Comparison of ENCODE assay signal across 18 cellular contexts in genomic region chr6:14512246-14512645, GRCh38.
DNase-seq lines count a peak whose midpoint lies in the region; TF ChIP-seq lines count a peak whose summit lies in the region.
"Had no signal": no experiment of that assay in that cellular context is flagged by ENCODE, and none has a peak within 500 bp of the region (broad histone marks: within the 10 kb centered on the region; RNA-seq: fewer than 3 reads in every experiment).

No MANE protein-coding gene starts in this region.

- DNase-seq in AG04450 (ENCODE audit: low read depth, low spot score) (no peak), kidney tubule cell (ENCODE audit: low spot score) (peak; percentile 52), renal cortical epithelial cell (ENCODE audit: low read depth) (peak; percentile 56), HCEC 1CT (no peak), spleen (no peak), NOMO-1 treated with DMSO at 0.1 percent for 48 hours (lab: John Stamatoyannopoulos, UW; ENCODE audit: unreplicated experiment) (no peak)
- DNase-seq: 8988T; ACHN; Caco-2; CD4-positive, CD25-positive, alpha-beta regulatory T cell; CD8-positive, alpha-beta T cell; DMS153; DND-41; GOT3 had no signal

- H3K9me3 ChIP-seq in AG04450 (ENCODE audit: control insufficient read depth, insufficient read depth, low read length) = no peaks in the 10 kb centered on the region
- H3K9me3 ChIP-seq in Loucy (ENCODE audit: insufficient read depth, low read depth, low read length) = no peaks in the 10 kb centered on the region
- no peaks in the 10 kb centered on the region for H3K9me3 ChIP-seq in spleen
- H3K9me3 ChIP-seq: A549, Caco-2, HAP-1 had no signal

- H3K27ac ChIP-seq in AG04450 (ENCODE audit: low read depth, low read length) (peak overlapping the region; percentile 1), spleen (no peak overlapping the region)
- H3K27ac ChIP-seq: A549, C4-2B had no signal

- TF ChIP-seq POLR2A in spleen (IDR thresholded peaks at IDR 0.05) = no peak

- H3K9me2 ChIP-seq in Loucy (replicated peaks; ENCODE audit: low read depth, low read length) = no peaks in the 10 kb centered on the region

- no peaks in the 10 kb centered on the region for H3K36me3 ChIP-seq in Loucy (ENCODE audit: insufficient read depth, low read length)
- H3K36me3 ChIP-seq in spleen = no peaks in the 10 kb centered on the region
- H3K36me3 ChIP-seq: HAP-1 had no signal

- POLR2A ChIA-PET in AG04450 (lab: Yijun Ruan, JAX) = interaction anchor here (0.6 kb wide), 1 partner anchor 259 kb away, joined by 4 read pairs; no protein-coding TSS in a partner anchor

- H3K9ac ChIP-seq in Loucy (ENCODE audit: low read depth, low read length, poor library complexity, severe bottlenecking) = peak overlapping the region; percentile 3

- intact Hi-C loops in spleen (cut with DNase I; ENCODE audit: low total_unique reads) = no loop called here

- CTCF ChIA-PET in AG04450 (lab: Charles Lee) = no interaction called here

- no peaks in the 10 kb centered on the region for H3K27me3 ChIP-seq in AG04450 (ENCODE audit: control insufficient read depth, insufficient read depth, low read length)
- no peaks in the 10 kb centered on the region for H3K27me3 ChIP-seq in Loucy (ENCODE audit: insufficient read depth, low read length, poor library complexity, severe bottlenecking)
- no peaks in the 10 kb centered on the region for H3K27me3 ChIP-seq in spleen (replicated peaks in 1 of 7)

- H4K20me1 ChIP-seq in Loucy (ENCODE audit: insufficient read depth, low read length, poor library complexity, severe bottlenecking) = no peaks in the 10 kb centered on the region

- no peaks in the 10 kb centered on the region for H3F3A ChIP-seq in Loucy (ENCODE audit: low read depth)

- TF ChIP-seq CTCF in AG04450 (IDR thresholded peaks at IDR 0.05; ENCODE audit: low read depth, low read length) = no peak
- no peak for TF ChIP-seq CTCF in Loucy (conservative IDR thresholded peaks at IDR 0.05; ENCODE audit: low read length)
- no peak for TF ChIP-seq CTCF in spleen (IDR thresholded peaks at IDR 0.05 in 8 of 11, conservative IDR thresholded peaks at IDR 0.05 in 3 of 11)

- H3K4me3 ChIP-seq in AG04450 (ENCODE audit: low read depth, low read length) (no peak overlapping the region), Loucy (ENCODE audit: low read length, poor library complexity, severe bottlenecking) (no peak overlapping the region), spleen (no peak overlapping the region)
- H3K4me3 ChIP-seq: A549, HAP-1 had no signal

- H2AFZ ChIP-seq in Loucy (ENCODE audit: low read length) = no peak overlapping the region

- no peaks in the 10 kb centered on the region for H3K79me2 ChIP-seq in Loucy (ENCODE audit: insufficient read depth, low read length)

- no peak overlapping the region for H3K4me2 ChIP-seq in Loucy (ENCODE audit: low read depth, low read length, poor library complexity, severe bottlenecking)
- H3K4me2 ChIP-seq: A549 had no signal

- H3K4me1 ChIP-seq in Loucy (ENCODE audit: insufficient read depth, low read length, poor library complexity, severe bottlenecking) (peaks cover 66% of the 10 kb centered on the region), spleen (peaks cover 0 to 3% (median 0%) of the 10 kb centered on the region in 6 donors)
- H3K4me1 ChIP-seq: A549, Caco-2, HAP-1 had no signal

- WGBS in spleen, 5 donors = 87 to 99% (median 96%) methylated on average over 3 of the region's 3 CpGs

Comparison
In these comparisons a context has a peak if more than half of its experiments do, and no peak if none do; other contexts are left out.
1. DNase-seq: peak in kidney tubule cell (single experiment) and renal cortical epithelial cell (single experiment); none in AG04450 (single experiment), HCEC 1CT (single experiment), spleen (single experiment) and NOMO-1 treated with DMSO at 0.1 percent for 48 hours (single experiment).